In genomic region chr6:122276637-122277036, GRCh38 we compare ENCODE assay signal across 26 cellular contexts.
"Had no signal": no experiment of that assay in that cellular context is flagged by ENCODE, and none has a peak within 500 bp of the region (broad histone marks: within the 10 kb centered on the region; RNA-seq: fewer than 3 reads in every experiment).

No MANE protein-coding gene starts in this region.

- H3K4me1 ChIP-seq: colonic mucosa, right lobe of liver, testis, transverse colon had no signal

- H3K27me3 ChIP-seq: cardiac muscle cell, colonic mucosa, neutrophil, right lobe of liver, testis, transverse colon had no signal

- H3K27ac ChIP-seq: cardiac muscle cell, colonic mucosa, neutrophil, right lobe of liver, testis, transverse colon, WERI-Rb-1 had no signal

- H3K9me3 Mint-ChIP-seq: activated CD4-positive, alpha-beta memory T cell treated with anti-CD3 and anti-CD28 coated beads for 36 hours; activated CD4-positive, alpha-beta T cell treated with anti-CD3 and anti-CD28 coated beads, Interleukin-2, amount 10 ng/mL, durations not matched to agents 24 days and 14 days; activated naive CD4-positive, alpha-beta T cell treated with anti-CD3 and anti-CD28 coated beads, Interleukin-2, amount 50 U/mL, for 24 hours; memory B cell; nephron had no signal

- H3K36me3 Mint-ChIP-seq: activated CD4-positive, alpha-beta memory T cell treated with anti-CD3 and anti-CD28 coated beads for 36 hours; activated naive CD4-positive, alpha-beta T cell treated with anti-CD3 and anti-CD28 coated beads, Interleukin-2, amount 50 U/mL, for 24 hours; memory B cell had no signal

- H3K27ac Mint-ChIP-seq: activated CD4-positive, alpha-beta memory T cell treated with anti-CD3 and anti-CD28 coated beads for 36 hours; activated CD4-positive, alpha-beta T cell treated with anti-CD3 and anti-CD28 coated beads, Interleukin-2, amount 10 ng/mL, durations not matched to agents 24 days and 14 days; activated naive CD4-positive, alpha-beta T cell treated with anti-CD3 and anti-CD28 coated beads, Interleukin-2, amount 50 U/mL, for 24 hours; memory B cell; nephron had no signal

- H3K9me3 ChIP-seq: colonic mucosa, mucosa of descending colon, neutrophil, right lobe of liver, testis, transverse colon had no signal

- ATAC-seq: activated CD4-positive, CD25-positive, alpha-beta regulatory T cell treated with anti-CD3 and anti-CD28 coated beads, Interleukin-2, amount 50 U/mL, for 24 hours; esophagus mucosa; left colon; mucosa of descending colon; right lobe of liver had no signal

- H3K4me3 Mint-ChIP-seq: activated CD4-positive, alpha-beta memory T cell treated with anti-CD3 and anti-CD28 coated beads for 36 hours; activated CD4-positive, alpha-beta T cell treated with anti-CD3 and anti-CD28 coated beads, Interleukin-2, amount 10 ng/mL, durations not matched to agents 24 days and 14 days; activated naive CD4-positive, alpha-beta T cell treated with anti-CD3 and anti-CD28 coated beads, Interleukin-2, amount 50 U/mL, for 24 hours; memory B cell; nephron had no signal

- H3K27me3 Mint-ChIP-seq: activated CD4-positive, alpha-beta memory T cell treated with anti-CD3 and anti-CD28 coated beads for 36 hours; activated CD4-positive, alpha-beta T cell treated with anti-CD3 and anti-CD28 coated beads, Interleukin-2, amount 10 ng/mL, durations not matched to agents 24 days and 14 days; activated naive CD4-positive, alpha-beta T cell treated with anti-CD3 and anti-CD28 coated beads, Interleukin-2, amount 50 U/mL, for 24 hours had no signal

- DNase-seq: activated CD4-positive, alpha-beta memory T cell treated with anti-CD3 and anti-CD28 coated beads for 36 hours; activated CD4-positive, alpha-beta T cell treated with anti-CD3 and anti-CD28 coated beads, Interleukin-2, amount 10 ng/mL, durations not matched to agents 24 days and 14 days; activated CD8-positive, alpha-beta memory T cell treated with anti-CD3 and anti-CD28 coated beads, Interleukin-2, amount 50 U/mL, for 4 hours; activated gamma-delta T cell treated with Interleukin-2 at 50 U/mL for 16 hours; activated T-cell treated with anti-CD3 and anti-CD28 coated beads, Interleukin-2, amount 50 U/mL, for 1 hour; anterior cingulate cortex; cerebellar nuclear complex; colonic mucosa; effector memory CD4-positive, alpha-beta T cell; glutamatergic neuron; left colon; mucosa of descending colon; right lobe of liver; stimulated activated CD4-positive, alpha-beta T cell treated with anti-CD3 and anti-CD28 coated beads, Interleukin-2, amount 100 ng/mL, for 48 hours; stimulated activated naive CD4-positive, alpha-beta T cell treated with Interleukin-2 at 50 U/mL for 16 hours; T-helper 9 cell; testis; transverse colon; WERI-Rb-1 had no signal

- H3K4me1 Mint-ChIP-seq: activated CD4-positive, alpha-beta T cell treated with anti-CD3 and anti-CD28 coated beads, Interleukin-2, amount 10 ng/mL, durations not matched to agents 24 days and 14 days; activated naive CD4-positive, alpha-beta T cell treated with anti-CD3 and anti-CD28 coated beads, Interleukin-2, amount 50 U/mL, for 24 hours; memory B cell; nephron had no signal

- H3K36me3 ChIP-seq: cardiac muscle cell, colonic mucosa, neutrophil, right lobe of liver, transverse colon, WERI-Rb-1 had no signal

- H3K4me3 ChIP-seq: cardiac muscle cell, colonic mucosa, mucosa of descending colon, right lobe of liver, testis, transverse colon had no signal
